In the genomic region with DNA sequence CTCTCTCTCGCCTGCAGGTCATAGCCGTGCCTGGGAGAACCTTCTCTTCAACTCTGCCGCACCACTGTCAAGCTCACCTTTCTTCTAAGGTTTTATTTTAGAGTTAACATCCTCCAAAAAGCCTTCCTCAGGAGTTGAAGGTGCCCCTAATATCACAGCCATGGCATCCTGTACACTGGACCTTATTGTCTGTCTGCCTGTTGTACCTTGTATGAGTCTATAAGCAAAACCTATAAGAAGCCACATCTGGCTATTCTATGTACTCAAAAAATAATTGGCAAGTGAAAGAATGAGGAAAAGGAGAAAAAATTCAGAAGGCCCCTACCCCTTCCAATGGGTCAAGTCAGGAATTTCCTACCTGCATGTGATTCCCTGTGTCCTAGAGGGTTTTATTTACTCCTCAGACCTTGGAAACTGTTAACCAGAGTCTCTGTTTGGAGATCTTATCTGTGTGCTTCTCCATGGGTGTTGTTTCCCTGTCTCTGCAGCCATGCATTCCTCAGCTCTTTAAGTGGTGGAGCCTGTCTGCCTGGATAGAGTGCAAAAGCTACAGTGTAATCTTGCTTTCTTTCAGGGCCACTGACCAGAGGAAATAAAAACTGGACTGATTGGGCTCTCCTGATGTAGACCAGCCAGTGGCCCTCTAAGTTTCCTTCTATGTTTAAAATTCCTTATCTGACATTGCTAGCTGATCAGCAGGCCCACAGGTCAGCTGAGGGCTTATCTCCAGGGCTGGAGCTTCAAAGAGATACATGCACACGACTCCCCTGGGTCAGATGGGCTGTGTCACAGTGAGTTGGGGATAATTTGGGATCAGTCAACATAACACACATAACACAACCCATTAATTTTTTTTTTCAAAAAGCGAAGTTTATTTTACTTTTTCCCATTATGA, we compare ENCODE assay signal across 2 cellular contexts.
TF ChIP-seq lines count a peak whose summit lies in the region.

No MANE protein-coding gene starts in this region.

TF ChIP-seq in K562, 482 proteins besides CTCF, POLR2A, EP300 and RAD21 (continued from another document and continues in another):
- TF ChIP-seq, protein P1, sequence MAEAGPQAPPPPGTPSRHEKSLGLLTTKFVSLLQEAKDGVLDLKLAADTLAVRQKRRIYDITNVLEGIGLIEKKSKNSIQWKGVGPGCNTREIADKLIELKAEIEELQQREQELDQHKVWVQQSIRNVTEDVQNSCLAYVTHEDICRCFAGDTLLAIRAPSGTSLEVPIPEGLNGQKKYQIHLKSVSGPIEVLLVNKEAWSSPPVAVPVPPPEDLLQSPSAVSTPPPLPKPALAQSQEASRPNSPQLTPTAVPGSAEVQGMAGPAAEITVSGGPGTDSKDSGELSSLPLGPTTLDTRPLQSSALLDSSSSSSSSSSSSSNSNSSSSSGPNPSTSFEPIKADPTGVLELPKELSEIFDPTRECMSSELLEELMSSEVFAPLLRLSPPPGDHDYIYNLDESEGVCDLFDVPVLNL (CRISPR knock-in tag; IDR thresholded peaks at IDR 0.05; ENCODE audit: low read depth) = no peak
- 0 out of 2 replicates have a peak, but pooled peaks have one; percentile 22 for TF ChIP-seq ZSCAN32 (CRISPR knock-in tag; IDR thresholded peaks at IDR 0.05)
- peak; percentile 97 for TF ChIP-seq FOXJ2 (tag; IDR thresholded peaks at IDR 0.05)
- TF ChIP-seq, protein P2, sequence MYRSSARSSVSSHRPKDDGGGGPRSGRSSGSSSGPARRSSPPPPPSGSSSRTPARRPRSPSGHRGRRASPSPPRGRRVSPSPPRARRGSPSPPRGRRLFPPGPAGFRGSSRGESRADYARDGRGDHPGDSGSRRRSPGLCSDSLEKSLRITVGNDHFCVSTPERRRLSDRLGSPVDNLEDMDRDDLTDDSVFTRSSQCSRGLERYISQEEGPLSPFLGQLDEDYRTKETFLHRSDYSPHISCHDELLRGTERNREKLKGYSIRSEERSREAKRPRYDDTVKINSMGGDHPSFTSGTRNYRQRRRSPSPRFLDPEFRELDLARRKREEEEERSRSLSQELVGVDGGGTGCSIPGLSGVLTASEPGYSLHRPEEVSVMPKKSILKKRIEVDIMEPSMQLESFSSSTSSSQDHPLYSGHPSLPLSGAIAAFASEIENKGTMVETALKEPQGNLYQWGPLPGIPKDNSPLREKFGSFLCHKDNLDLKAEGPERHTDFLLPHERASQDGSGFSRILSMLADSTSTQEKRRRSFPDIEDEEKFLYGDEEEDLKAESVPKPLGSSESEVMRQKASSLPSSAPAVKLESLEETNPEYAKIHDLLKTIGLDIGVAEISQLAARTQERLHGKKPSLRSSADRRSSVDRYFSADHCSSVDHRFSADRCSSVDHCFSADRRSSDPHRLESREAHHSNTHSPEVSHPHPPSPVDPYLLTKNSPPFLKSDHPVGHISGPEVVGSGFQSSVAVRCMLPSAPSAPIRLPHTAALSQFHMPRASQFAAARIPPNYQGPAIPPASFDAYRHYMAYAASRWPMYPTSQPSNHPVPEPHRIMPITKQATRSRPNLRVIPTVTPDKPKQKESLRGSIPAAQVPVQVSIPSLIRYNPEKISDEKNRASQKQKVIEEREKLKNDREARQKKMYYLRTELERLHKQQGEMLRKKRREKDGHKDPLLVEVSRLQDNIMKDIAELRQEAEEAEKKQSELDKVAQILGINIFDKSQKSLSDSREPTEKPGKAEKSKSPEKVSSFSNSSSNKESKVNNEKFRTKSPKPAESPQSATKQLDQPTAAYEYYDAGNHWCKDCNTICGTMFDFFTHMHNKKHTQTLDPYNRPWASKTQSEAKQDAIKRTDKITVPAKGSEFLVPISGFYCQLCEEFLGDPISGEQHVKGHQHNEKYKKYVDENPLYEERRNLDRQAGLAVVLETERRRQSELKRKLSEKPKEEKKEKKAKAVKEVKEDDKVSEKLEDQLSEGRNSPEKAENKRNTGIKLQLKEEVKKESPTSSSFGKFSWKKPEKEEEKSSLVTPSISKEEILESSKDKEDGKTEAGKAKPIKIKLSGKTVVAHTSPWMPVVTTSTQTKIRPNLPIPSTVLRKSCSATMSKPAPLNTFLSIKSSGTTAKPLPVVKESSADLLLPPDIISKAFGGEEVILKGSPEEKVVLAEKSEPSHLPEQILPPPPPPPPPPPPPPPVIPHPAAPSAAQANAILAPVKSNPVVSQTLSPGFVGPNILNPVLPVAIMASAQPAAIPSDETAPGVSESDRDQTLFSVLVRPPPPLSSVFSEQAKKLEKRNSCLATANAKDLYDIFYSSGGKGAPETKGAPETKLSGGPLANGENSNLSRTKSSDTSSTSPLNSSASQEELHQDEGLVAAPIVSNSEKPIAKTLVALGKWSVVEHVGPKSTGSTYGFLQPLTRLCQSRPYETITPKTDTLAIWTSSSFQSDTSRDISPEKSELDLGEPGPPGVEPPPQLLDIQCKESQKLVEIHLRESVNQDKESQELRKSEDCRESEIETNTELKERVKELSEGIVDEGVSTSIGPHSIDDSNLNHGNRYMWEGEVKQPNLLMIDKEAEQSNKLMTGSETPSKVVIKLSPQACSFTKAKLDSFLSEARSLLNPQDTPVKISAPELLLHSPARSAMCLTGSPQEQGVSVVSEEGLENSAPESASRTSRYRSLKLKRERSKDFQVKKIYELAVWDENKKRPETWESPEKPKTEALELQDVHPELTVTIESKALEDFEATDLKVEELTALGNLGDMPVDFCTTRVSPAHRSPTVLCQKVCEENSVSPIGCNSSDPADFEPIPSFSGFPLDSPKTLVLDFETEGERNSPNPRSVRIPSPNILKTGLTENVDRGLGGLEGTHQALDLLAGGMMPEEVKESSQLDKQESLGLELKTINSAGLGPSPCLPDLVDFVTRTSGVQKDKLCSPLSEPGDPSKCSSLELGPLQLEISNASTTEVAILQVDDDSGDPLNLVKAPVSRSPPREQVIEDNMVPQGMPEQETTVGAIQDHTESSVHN (IDR thresholded peaks at IDR 0.05; ENCODE audit: borderline replicate concordance in 1 of 2, low read depth in 1 of 2) = peak in 1 of 2 experiments; percentile 98; a peak in 2 of 4 replicates
- no peak for TF ChIP-seq ZNF778 (CRISPR knock-in tag; IDR thresholded peaks at IDR 0.05)
- peak; percentile 30 for TF ChIP-seq TBP (optimal IDR thresholded peaks at IDR 0.05; ENCODE audit: low read depth, low read length)
- TF ChIP-seq NKRF (IDR thresholded peaks at IDR 0.05; ENCODE audit: borderline replicate concordance) = 0 out of 2 replicates have a peak, but pooled peaks have one; percentile 15

TF ChIP-seq in HepG2, 621 proteins besides CTCF, POLR2A, EP300 and RAD21 (continued from another document and continues in another):
- TF ChIP-seq, protein P3, sequence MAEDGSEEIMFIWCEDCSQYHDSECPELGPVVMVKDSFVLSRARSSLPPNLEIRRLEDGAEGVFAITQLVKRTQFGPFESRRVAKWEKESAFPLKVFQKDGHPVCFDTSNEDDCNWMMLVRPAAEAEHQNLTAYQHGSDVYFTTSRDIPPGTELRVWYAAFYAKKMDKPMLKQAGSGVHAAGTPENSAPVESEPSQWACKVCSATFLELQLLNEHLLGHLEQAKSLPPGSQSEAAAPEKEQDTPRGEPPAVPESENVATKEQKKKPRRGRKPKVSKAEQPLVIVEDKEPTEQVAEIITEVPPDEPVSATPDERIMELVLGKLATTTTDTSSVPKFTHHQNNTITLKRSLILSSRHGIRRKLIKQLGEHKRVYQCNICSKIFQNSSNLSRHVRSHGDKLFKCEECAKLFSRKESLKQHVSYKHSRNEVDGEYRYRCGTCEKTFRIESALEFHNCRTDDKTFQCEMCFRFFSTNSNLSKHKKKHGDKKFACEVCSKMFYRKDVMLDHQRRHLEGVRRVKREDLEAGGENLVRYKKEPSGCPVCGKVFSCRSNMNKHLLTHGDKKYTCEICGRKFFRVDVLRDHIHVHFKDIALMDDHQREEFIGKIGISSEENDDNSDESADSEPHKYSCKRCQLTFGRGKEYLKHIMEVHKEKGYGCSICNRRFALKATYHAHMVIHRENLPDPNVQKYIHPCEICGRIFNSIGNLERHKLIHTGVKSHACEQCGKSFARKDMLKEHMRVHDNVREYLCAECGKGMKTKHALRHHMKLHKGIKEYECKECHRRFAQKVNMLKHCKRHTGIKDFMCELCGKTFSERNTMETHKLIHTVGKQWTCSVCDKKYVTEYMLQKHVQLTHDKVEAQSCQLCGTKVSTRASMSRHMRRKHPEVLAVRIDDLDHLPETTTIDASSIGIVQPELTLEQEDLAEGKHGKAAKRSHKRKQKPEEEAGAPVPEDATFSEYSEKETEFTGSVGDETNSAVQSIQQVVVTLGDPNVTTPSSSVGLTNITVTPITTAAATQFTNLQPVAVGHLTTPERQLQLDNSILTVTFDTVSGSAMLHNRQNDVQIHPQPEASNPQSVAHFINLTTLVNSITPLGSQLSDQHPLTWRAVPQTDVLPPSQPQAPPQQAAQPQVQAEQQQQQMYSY (CRISPR knock-in tag; IDR thresholded peaks at IDR 0.05) = 0 out of 2 replicates have a peak, but pooled peaks have one; percentile 46
- TF ChIP-seq SOX13 (IDR thresholded peaks at IDR 0.05) = 0 out of 2 replicates have a peak, but pooled peaks have one; percentile 13
- peak in 1 of 2 experiments; percentile 83; a peak in 2 of 4 replicates for TF ChIP-seq SOX13 (CRISPR knock-in tag; conservative IDR thresholded peaks at IDR 0.05 in 1 of 2, IDR thresholded peaks at IDR 0.05 in 1 of 2)
- peak; percentile 72 for TF ChIP-seq ZMYM4 (CRISPR knock-in tag; IDR thresholded peaks at IDR 0.05)
- TF ChIP-seq YEATS4 (CRISPR knock-in tag; IDR thresholded peaks at IDR 0.05; ENCODE audit: borderline replicate concordance) = peak; percentile 30; the same call in 1 of the 2 replicates
- peak; percentile 83 for TF ChIP-seq CREM (IDR thresholded peaks at IDR 0.05)
- TF ChIP-seq CREM (CRISPR knock-in tag; IDR thresholded peaks at IDR 0.05) = no peak
- TF ChIP-seq XBP1 (CRISPR knock-in tag; IDR thresholded peaks at IDR 0.05) = no peak
- TF ChIP-seq ZFP82 (CRISPR knock-in tag; IDR thresholded peaks at IDR 0.05; ENCODE audit: borderline replicate concordance) = no peak
- TF ChIP-seq NFE2 (CRISPR knock-in tag; IDR thresholded peaks at IDR 0.05) = peak; percentile 40; the same call in 1 of the 2 replicates
- no peak for TF ChIP-seq PBX3 (CRISPR knock-in tag; IDR thresholded peaks at IDR 0.05; ENCODE audit: borderline replicate concordance)
- no peak for TF ChIP-seq ZUFSP (CRISPR knock-in tag; IDR thresholded peaks at IDR 0.05; ENCODE audit: borderline replicate concordance)
- TF ChIP-seq ZSCAN25 (CRISPR knock-in tag; IDR thresholded peaks at IDR 0.05) = no peak
- TF ChIP-seq ERF (CRISPR knock-in tag; IDR thresholded peaks at IDR 0.05) = peak; percentile 82
- TF ChIP-seq XRCC5 (optimal IDR thresholded peaks at IDR 0.05; ENCODE audit: low read length) = peak; percentile 62
- peak; percentile 58; the same call in 1 of the 2 replicates for TF ChIP-seq STAT6 (CRISPR knock-in tag; IDR thresholded peaks at IDR 0.05; ENCODE audit: borderline replicate concordance)
- peak; percentile 38; the same call in 1 of the 2 replicates for TF ChIP-seq ZNF501 (CRISPR knock-in tag; IDR thresholded peaks at IDR 0.05)
- peak; percentile 77; the same call in 1 of the 2 replicates for TF ChIP-seq TCF7L2 (IDR thresholded peaks at IDR 0.05; ENCODE audit: low read depth, low read length)
- TF ChIP-seq ZNF543 (CRISPR knock-in tag; IDR thresholded peaks at IDR 0.05) = peak; percentile 43; the same call in 1 of the 2 replicates
- 0 out of 2 replicates have a peak, but pooled peaks have one; percentile 33 for TF ChIP-seq ZFP36L2 (CRISPR knock-in tag; IDR thresholded peaks at IDR 0.05)
- TF ChIP-seq, protein P4, sequence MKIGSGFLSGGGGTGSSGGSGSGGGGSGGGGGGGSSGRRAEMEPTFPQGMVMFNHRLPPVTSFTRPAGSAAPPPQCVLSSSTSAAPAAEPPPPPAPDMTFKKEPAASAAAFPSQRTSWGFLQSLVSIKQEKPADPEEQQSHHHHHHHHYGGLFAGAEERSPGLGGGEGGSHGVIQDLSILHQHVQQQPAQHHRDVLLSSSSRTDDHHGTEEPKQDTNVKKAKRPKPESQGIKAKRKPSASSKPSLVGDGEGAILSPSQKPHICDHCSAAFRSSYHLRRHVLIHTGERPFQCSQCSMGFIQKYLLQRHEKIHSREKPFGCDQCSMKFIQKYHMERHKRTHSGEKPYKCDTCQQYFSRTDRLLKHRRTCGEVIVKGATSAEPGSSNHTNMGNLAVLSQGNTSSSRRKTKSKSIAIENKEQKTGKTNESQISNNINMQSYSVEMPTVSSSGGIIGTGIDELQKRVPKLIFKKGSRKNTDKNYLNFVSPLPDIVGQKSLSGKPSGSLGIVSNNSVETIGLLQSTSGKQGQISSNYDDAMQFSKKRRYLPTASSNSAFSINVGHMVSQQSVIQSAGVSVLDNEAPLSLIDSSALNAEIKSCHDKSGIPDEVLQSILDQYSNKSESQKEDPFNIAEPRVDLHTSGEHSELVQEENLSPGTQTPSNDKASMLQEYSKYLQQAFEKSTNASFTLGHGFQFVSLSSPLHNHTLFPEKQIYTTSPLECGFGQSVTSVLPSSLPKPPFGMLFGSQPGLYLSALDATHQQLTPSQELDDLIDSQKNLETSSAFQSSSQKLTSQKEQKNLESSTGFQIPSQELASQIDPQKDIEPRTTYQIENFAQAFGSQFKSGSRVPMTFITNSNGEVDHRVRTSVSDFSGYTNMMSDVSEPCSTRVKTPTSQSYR (CRISPR knock-in tag; IDR thresholded peaks at IDR 0.05; ENCODE audit: borderline replicate concordance) = peak; percentile 46; the same call in 1 of the 2 replicates
